Comparison of ENCODE assay signal across 23 cellular contexts in genomic region chr12:107778383-107779015, GRCh38. TPM values are rescaled to one million over a fixed set of nuclear protein-coding genes. Genes with fewer than 3 reads are reported as not detected.
DNase-seq lines count a peak whose midpoint lies in the region; ATAC-seq and TF ChIP-seq lines count a peak whose summit lies in the region.
"Had no signal": no experiment of that assay in that cellular context is flagged by ENCODE, and none has a peak within 500 bp of the region (broad histone marks: within the 10 kb centered on the region; RNA-seq: fewer than 3 reads in every experiment).

No MANE protein-coding gene starts in this region.

- no peak for TF ChIP-seq EP300 in upper lobe of left lung (IDR thresholded peaks at IDR 0.05)

- DNase-seq in SIG-M5 treated with dmso at 0.1 percent for 504 hours (lab: John Stamatoyannopoulos, UW; ENCODE audit: unreplicated experiment) (peak; percentile 82), SIG-M5 (lab: John Stamatoyannopoulos, UW) (no peak), NOMO-1 treated with dmso at 0.1 percent for 144 hours (lab: John Stamatoyannopoulos, UW; ENCODE audit: unreplicated experiment) (peak; percentile 52), left colon (peak; percentile 38 to 52), upper lobe of left lung (no peak), NCI-H146 treated with DMSO at 0.1 percent for 48 hours (lab: John Stamatoyannopoulos, UW; ENCODE audit: unreplicated experiment) (no peak), NCI-H1092 (lab: John Stamatoyannopoulos, UW) (no peak)
- DNase-seq in effector CD8-positive, alpha-beta T cell (lab: John Stamatoyannopoulos, UW) = no peak
- DNase-seq: activated CD4-positive, alpha-beta T cell treated with anti-CD3 and anti-CD28 coated beads, Interleukin-2, amount 50 U/mL, for 48 hours; activated T-cell treated with anti-CD3 and anti-CD28 coated beads for 4 hours; BE2C; NCI-H146; NCI-H345; nucleus accumbens; T-helper 17 cell had no signal

- no peak overlapping the region for H3K27ac ChIP-seq in upper lobe of left lung
- H3K27ac ChIP-seq: 22Rv1, thoracic aorta had no signal

- ATAC-seq in left colon (peak; percentile 99), upper lobe of left lung (ENCODE audit: low FRiP score in 2 of 2) (peak; percentile 53 to 73)
- ATAC-seq: T-helper 17 cell, WTC11 had no signal

- 46% methylated on average over 10 of the region's 10 CpGs for WGBS in upper lobe of left lung, 2 donors

- no peak for TF ChIP-seq POLR2A in upper lobe of left lung (IDR thresholded peaks at IDR 0.05)

- no peak overlapping the region for H3K4me3 ChIP-seq in upper lobe of left lung
- H3K4me3 ChIP-seq: thoracic aorta had no signal

- H3K9me3 ChIP-seq in upper lobe of left lung = no peaks in the 10 kb centered on the region
- H3K9me3 ChIP-seq: BE2C, thoracic aorta had no signal

- TF ChIP-seq CTCF in upper lobe of left lung (IDR thresholded peaks at IDR 0.05) = no peak

- peaks cover 0 to 13% (median 9%) of the 10 kb centered on the region in 4 donors for H3K27me3 ChIP-seq in upper lobe of left lung

- H3K36me3 ChIP-seq in upper lobe of left lung = no peaks in the 10 kb centered on the region
- H3K36me3 ChIP-seq: BE2C, thoracic aorta had no signal

- H3K4me1 ChIP-seq in upper lobe of left lung = peaks cover 0 to 9% (median 6%) of the 10 kb centered on the region in 4 donors
- H3K4me1 ChIP-seq: BE2C had no signal

- intact Hi-C loops in left colon (cut with DNase I, micrococcal nuclease) = no loop called here

RNA-seq across cellular contexts. Expression of gene ASCL4, which starts 4.0 kb away (rescaled TPM):
- total RNA-seq in left colon (not detected), upper lobe of left lung (not detected)
- total RNA-seq: bronchial epithelial cell, dermis microvascular lymphatic vessel endothelial cell, epithelial cell of proximal tubule, frontal cortex, right cardiac atrium, T-helper 17 cell, thoracic aorta, WTC11 had no signal

RNA-seq across cellular contexts. Expression of gene PRDM4, which starts 17.6 kb away (rescaled TPM):
- total RNA-seq in left colon = 10 to 100 TPM; 32.3 to 38.4 TPM
- 10 to 100 TPM; 23.5 to 40.2 (median 31.1) TPM for total RNA-seq in upper lobe of left lung

Comparison
In these comparisons a context has a peak if more than half of its experiments do, and no peak if none do; other contexts are left out.
1. DNase-seq: peak in SIG-M5 treated with dmso at 0.1 percent for 504 hours (single experiment), NOMO-1 treated with dmso at 0.1 percent for 144 hours (single experiment) and left colon (2 of 2); none in SIG-M5 (single experiment), upper lobe of left lung (0 of 2), NCI-H146 treated with DMSO at 0.1 percent for 48 hours (single experiment), NCI-H1092 (single experiment) and effector CD8-positive, alpha-beta T cell (single experiment).